20 cellular contexts compared by ENCODE assay signal in the genomic region with DNA sequence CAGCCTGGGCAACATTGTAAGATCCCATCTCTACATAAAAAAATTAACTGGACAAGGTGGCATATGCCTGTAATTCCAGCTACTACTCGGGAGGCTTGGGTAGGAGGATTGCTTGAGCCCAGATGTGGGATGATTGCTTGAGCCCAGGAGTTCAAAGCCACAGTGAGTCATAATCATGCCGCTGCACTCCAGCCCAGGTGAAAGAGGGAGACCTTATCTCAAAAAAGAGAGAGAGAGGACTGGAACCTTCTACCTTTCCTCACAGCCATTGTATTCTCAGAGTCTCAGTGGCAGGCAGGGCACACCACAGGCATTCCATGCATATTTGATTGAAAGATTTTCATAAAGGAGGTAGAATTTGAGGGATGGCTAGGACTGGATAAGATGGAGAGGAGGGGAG.
"Had no signal": no experiment of that assay in that cellular context is flagged by ENCODE, and none has a peak within 500 bp of the region (broad histone marks: within the 10 kb centered on the region; RNA-seq: fewer than 3 reads in every experiment).

No MANE protein-coding gene starts in this region.

- H3K4me1 ChIP-seq: heart left ventricle, left ventricle myocardium inferior, prostate gland had no signal

- H3K9me3 ChIP-seq: heart left ventricle, left ventricle myocardium inferior, ovary, prostate gland had no signal

- DNase-seq: activated B cell treated with CpG ODN at 0.5 μM for 24 hours; activated CD4-positive, alpha-beta T cell treated with anti-CD3 and anti-CD28 coated beads, Interleukin-2, amount 50 U/mL, for 1 hour; activated CD8-positive, alpha-beta T cell treated with anti-CD3 and anti-CD28 coated beads for 36 hours; activated gamma-delta T cell treated with Interleukin-2 at 50 U/mL for 16 hours; activated naive CD8-positive, alpha-beta T cell treated with anti-CD3 and anti-CD28 coated beads, Interleukin-2, amount 50 U/mL, for 24 hours; activated T-cell treated with anti-CD3 and anti-CD28 coated beads, Interleukin-2, amount 50 U/mL, for 4 hours; endodermal cell; foreskin fibroblast; heart left ventricle; kidney glomerular epithelial cell; left ventricle myocardium inferior; ovary; retina; stimulated activated CD4-positive, alpha-beta T cell treated with anti-CD3 and anti-CD28 coated beads, Interleukin-12 subunit alpha, Interleukin-12 subunit beta, amount 100 ng/mL, for 4 hours; stimulated activated CD4-positive, alpha-beta T cell treated with anti-CD3 and anti-CD28 coated beads, Interleukin-4, amount 100 ng/mL, for 1 hour; stimulated activated naive CD8-positive, alpha-beta T cell treated with anti-CD3 and anti-CD28 coated beads, Interleukin-15, amount 100 ng/mL, for 72 hours; substantia nigra had no signal

- H3K36me3 ChIP-seq: heart left ventricle, left ventricle myocardium inferior, ovary, prostate gland had no signal

- H3K27ac ChIP-seq: heart left ventricle, left ventricle myocardium inferior, ovary, prostate gland, skin epidermis had no signal

- H3K4me3 ChIP-seq: heart left ventricle, left ventricle myocardium inferior, lung, ovary, prostate gland, skin epidermis had no signal

- H3K27me3 ChIP-seq: heart left ventricle, ovary had no signal
